ENCODE assay signal across 1 cellular context in the genomic region with DNA sequence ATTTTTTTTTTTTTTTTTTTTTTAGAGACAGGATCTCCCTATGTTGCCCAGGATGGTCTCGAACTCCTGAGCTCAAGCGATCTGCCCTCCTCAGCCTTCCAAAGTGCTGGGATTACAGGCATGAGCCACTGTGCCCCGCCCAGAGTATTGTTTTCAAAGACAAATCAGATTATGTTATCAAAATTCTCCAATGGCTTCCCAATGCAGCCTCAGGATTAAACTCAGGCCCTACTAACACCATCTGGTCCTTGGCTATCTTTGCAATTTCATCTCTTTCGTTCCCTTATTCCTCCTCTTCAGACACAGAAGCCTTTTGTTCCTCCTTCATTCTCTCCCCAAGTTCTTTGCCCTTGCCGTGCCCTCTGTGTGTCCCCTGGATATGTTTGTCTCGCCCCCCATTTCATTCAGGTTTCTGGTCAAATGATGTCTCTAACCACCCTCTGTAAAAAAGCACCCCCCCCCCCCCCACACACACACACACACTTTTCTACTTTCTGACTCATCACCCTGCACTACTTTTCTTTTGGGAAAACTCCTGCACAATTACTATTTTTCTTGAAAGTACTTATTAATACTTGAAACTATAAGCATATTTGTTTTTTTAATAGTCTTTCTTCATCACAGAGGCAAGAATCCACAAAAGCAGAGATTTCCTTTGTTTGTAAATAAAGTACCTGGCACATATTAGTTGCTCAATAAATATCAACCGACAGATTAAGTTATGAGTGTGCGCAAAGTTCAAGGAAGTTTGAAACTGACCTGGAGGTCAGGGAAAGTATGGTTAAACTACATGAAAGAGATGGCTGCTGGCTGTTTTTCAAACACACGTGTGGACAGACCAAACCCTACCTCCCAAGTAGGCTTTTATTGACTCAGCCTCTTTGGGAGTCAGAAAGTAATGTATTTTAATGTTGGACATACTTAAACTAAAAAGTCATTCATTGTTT.
TF ChIP-seq lines count a peak whose summit lies in the region.

No MANE protein-coding gene starts in this region.

TF ChIP-seq in HepG2, 621 proteins besides CTCF, POLR2A, EP300 and RAD21 (continued from another document):
- TF ChIP-seq, protein P1, sequence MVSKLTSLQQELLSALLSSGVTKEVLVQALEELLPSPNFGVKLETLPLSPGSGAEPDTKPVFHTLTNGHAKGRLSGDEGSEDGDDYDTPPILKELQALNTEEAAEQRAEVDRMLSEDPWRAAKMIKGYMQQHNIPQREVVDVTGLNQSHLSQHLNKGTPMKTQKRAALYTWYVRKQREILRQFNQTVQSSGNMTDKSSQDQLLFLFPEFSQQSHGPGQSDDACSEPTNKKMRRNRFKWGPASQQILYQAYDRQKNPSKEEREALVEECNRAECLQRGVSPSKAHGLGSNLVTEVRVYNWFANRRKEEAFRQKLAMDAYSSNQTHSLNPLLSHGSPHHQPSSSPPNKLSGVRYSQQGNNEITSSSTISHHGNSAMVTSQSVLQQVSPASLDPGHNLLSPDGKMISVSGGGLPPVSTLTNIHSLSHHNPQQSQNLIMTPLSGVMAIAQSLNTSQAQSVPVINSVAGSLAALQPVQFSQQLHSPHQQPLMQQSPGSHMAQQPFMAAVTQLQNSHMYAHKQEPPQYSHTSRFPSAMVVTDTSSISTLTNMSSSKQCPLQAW (CRISPR knock-in tag; IDR thresholded peaks at IDR 0.05), result no peak
- peak; percentile 63 for TF ChIP-seq MED1 (CRISPR knock-in tag; IDR thresholded peaks at IDR 0.05)
- TF ChIP-seq, protein P2, sequence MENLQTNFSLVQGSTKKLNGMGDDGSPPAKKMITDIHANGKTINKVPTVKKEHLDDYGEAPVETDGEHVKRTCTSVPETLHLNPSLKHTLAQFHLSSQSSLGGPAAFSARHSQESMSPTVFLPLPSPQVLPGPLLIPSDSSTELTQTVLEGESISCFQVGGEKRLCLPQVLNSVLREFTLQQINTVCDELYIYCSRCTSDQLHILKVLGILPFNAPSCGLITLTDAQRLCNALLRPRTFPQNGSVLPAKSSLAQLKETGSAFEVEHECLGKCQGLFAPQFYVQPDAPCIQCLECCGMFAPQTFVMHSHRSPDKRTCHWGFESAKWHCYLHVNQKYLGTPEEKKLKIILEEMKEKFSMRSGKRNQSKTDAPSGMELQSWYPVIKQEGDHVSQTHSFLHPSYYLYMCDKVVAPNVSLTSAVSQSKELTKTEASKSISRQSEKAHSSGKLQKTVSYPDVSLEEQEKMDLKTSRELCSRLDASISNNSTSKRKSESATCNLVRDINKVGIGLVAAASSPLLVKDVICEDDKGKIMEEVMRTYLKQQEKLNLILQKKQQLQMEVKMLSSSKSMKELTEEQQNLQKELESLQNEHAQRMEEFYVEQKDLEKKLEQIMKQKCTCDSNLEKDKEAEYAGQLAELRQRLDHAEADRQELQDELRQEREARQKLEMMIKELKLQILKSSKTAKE (CRISPR knock-in tag; IDR thresholded peaks at IDR 0.05; ENCODE audit: borderline replicate concordance), result no peak
- no peak for TF ChIP-seq ARHGAP35 (CRISPR knock-in tag; IDR thresholded peaks at IDR 0.05; ENCODE audit: borderline replicate concordance)
- TF ChIP-seq HES4 (CRISPR knock-in tag; IDR thresholded peaks at IDR 0.05; ENCODE audit: borderline replicate concordance), result no peak
- TF ChIP-seq DPF2 (CRISPR knock-in tag; IDR thresholded peaks at IDR 0.05; ENCODE audit: borderline replicate concordance, low read depth), result no peak
- TF ChIP-seq FOSL2 (CRISPR knock-in tag; IDR thresholded peaks at IDR 0.05), result peak; percentile 38
- TF ChIP-seq, protein P3, sequence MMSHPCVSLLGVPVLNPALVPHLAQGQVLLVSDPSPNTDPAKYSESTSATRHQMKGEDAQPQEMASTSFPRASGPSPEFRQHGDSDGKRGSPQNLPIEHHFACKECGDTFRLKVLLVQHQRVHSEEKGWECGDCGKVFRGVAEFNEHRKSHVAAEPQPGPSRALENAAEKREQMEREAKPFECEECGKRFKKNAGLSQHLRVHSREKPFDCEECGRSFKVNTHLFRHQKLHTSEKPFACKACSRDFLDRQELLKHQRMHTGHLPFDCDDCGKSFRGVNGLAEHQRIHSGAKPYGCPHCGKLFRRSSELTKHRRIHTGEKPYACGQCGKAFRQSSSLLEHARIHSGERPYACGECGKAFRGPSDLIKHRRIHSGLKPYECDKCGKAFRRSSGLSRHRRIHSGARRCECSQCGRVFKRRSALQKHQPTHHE (CRISPR knock-in tag; IDR thresholded peaks at IDR 0.05; ENCODE audit: borderline replicate concordance), result no peak
- TF ChIP-seq ZNF569 (CRISPR knock-in tag; IDR thresholded peaks at IDR 0.05; ENCODE audit: borderline replicate concordance), result no peak
- TF ChIP-seq PAX8 (CRISPR knock-in tag; IDR thresholded peaks at IDR 0.05; ENCODE audit: borderline replicate concordance), result no peak
- TF ChIP-seq ZNF746 (CRISPR knock-in tag; IDR thresholded peaks at IDR 0.05), result no peak
- TF ChIP-seq ZFX (CRISPR knock-in tag; IDR thresholded peaks at IDR 0.05; ENCODE audit: low read depth), result no peak
- TF ChIP-seq CENPX (CRISPR knock-in tag; IDR thresholded peaks at IDR 0.05), result no peak
- peak; percentile 77; the same call in 1 of the 2 replicates for TF ChIP-seq ZMYM3 (CRISPR knock-in tag; IDR thresholded peaks at IDR 0.05)
- TF ChIP-seq ZNF124 (CRISPR knock-in tag; IDR thresholded peaks at IDR 0.05), result peak; percentile 38; the same call in 1 of the 2 replicates
- 0 out of 2 replicates have a peak, but pooled peaks have one; percentile 62 for TF ChIP-seq ZNF232 (CRISPR knock-in tag; IDR thresholded peaks at IDR 0.05; ENCODE audit: borderline replicate concordance)
- no peak for TF ChIP-seq ZNF143 (CRISPR knock-in tag; IDR thresholded peaks at IDR 0.05)
- no peak for TF ChIP-seq SP140L (CRISPR knock-in tag; IDR thresholded peaks at IDR 0.05; ENCODE audit: borderline replicate concordance)
- TF ChIP-seq ZNF24 (IDR thresholded peaks at IDR 0.05), result 0 out of 2 replicates have a peak, but pooled peaks have one; percentile 44
- peak; percentile 70 to 96; a peak in 3 of 4 replicates for TF ChIP-seq NR2F1 (CRISPR knock-in tag; IDR thresholded peaks at IDR 0.05)
- TF ChIP-seq HDAC1 (CRISPR knock-in tag; IDR thresholded peaks at IDR 0.05), result peak; percentile 59; the same call in 1 of the 2 replicates
- TF ChIP-seq MBD4 (IDR thresholded peaks at IDR 0.05; ENCODE audit: borderline replicate concordance, low read length), result no peak
- TF ChIP-seq AGO1 (IDR thresholded peaks at IDR 0.05; ENCODE audit: low read depth, low read length, poor library complexity, severe bottlenecking), result no peak
- peak; percentile 59; the same call in 1 of the 2 replicates for TF ChIP-seq ZMYM4 (CRISPR knock-in tag; IDR thresholded peaks at IDR 0.05)
- TF ChIP-seq, protein P4, sequence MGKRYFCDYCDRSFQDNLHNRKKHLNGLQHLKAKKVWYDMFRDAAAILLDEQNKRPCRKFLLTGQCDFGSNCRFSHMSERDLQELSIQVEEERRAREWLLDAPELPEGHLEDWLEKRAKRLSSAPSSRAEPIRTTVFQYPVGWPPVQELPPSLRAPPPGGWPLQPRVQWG (CRISPR knock-in tag; IDR thresholded peaks at IDR 0.05; ENCODE audit: borderline replicate concordance, low read depth), result no peak
- no peak for TF ChIP-seq ZNF496 (CRISPR knock-in tag; IDR thresholded peaks at IDR 0.05; ENCODE audit: insufficient replicate concordance)
- TF ChIP-seq BHLHE40 (IDR thresholded peaks at IDR 0.05; ENCODE audit: low read length), result peak; percentile 63; the same call in 1 of the 2 replicates
- no peak for TF ChIP-seq MTA3 (CRISPR knock-in tag; IDR thresholded peaks at IDR 0.05)
- TF ChIP-seq ZSCAN29 (CRISPR knock-in tag; conservative IDR thresholded peaks at IDR 0.05), result no peak
- TF ChIP-seq, protein P5, sequence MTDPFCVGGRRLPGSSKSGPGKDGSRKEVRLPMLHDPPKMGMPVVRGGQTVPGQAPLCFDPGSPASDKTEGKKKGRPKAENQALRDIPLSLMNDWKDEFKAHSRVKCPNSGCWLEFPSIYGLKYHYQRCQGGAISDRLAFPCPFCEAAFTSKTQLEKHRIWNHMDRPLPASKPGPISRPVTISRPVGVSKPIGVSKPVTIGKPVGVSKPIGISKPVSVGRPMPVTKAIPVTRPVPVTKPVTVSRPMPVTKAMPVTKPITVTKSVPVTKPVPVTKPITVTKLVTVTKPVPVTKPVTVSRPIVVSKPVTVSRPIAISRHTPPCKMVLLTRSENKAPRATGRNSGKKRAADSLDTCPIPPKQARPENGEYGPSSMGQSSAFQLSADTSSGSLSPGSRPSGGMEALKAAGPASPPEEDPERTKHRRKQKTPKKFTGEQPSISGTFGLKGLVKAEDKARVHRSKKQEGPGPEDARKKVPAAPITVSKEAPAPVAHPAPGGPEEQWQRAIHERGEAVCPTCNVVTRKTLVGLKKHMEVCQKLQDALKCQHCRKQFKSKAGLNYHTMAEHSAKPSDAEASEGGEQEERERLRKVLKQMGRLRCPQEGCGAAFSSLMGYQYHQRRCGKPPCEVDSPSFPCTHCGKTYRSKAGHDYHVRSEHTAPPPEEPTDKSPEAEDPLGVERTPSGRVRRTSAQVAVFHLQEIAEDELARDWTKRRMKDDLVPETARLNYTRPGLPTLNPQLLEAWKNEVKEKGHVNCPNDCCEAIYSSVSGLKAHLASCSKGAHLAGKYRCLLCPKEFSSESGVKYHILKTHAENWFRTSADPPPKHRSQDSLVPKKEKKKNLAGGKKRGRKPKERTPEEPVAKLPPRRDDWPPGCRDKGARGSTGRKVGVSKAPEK (CRISPR knock-in tag; IDR thresholded peaks at IDR 0.05; ENCODE audit: borderline replicate concordance), result no peak
- TF ChIP-seq, protein P6, sequence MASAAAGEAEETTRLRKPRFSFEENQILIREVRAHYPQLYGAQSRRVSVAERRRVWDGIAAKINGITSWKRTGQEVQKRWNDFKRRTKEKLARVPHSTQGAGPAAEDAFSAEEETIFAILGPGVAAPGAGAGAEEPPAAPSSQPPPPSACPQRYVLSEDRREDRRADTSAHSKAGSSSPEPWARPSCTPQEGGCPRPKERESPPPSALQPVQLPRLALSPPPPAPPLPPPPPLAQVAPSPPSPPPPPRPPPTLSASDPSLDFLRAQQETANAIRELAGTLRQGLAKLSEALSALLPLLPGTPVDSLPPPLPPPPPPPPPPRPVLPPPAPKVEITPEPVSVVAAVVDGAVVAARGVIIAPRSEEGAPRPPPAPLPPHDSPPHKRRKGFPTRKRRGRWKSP (CRISPR knock-in tag; IDR thresholded peaks at IDR 0.05), result no peak; the same call in 1 of the 2 replicates
- TF ChIP-seq NR2F6 (IDR thresholded peaks at IDR 0.05), result peak; percentile 91
- peak; percentile 89 for TF ChIP-seq NR2F6 (CRISPR knock-in tag; IDR thresholded peaks at IDR 0.05)
- TF ChIP-seq ZNF333 (CRISPR knock-in tag; IDR thresholded peaks at IDR 0.05; ENCODE audit: borderline replicate concordance), result no peak
- TF ChIP-seq FOXJ3 (CRISPR knock-in tag; IDR thresholded peaks at IDR 0.05; ENCODE audit: borderline replicate concordance), result peak; percentile 53; the same call in 1 of the 2 replicates
- TF ChIP-seq, protein P7, sequence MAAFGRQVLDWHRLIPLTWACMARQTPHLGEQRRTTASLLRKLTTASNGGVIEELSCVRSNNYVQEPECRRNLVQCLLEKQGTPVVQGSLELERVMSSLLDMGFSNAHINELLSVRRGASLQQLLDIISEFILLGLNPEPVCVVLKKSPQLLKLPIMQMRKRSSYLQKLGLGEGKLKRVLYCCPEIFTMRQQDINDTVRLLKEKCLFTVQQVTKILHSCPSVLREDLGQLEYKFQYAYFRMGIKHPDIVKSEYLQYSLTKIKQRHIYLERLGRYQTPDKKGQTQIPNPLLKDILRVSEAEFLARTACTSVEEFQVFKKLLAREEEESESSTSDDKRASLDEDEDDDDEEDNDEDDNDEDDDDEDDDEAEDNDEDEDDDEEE (CRISPR knock-in tag; IDR thresholded peaks at IDR 0.05), result no peak
- no peak for TF ChIP-seq FIP1L1 (IDR thresholded peaks at IDR 0.05; ENCODE audit: borderline replicate concordance, insufficient read depth, low read depth, low read length)
- TF ChIP-seq, protein P8, sequence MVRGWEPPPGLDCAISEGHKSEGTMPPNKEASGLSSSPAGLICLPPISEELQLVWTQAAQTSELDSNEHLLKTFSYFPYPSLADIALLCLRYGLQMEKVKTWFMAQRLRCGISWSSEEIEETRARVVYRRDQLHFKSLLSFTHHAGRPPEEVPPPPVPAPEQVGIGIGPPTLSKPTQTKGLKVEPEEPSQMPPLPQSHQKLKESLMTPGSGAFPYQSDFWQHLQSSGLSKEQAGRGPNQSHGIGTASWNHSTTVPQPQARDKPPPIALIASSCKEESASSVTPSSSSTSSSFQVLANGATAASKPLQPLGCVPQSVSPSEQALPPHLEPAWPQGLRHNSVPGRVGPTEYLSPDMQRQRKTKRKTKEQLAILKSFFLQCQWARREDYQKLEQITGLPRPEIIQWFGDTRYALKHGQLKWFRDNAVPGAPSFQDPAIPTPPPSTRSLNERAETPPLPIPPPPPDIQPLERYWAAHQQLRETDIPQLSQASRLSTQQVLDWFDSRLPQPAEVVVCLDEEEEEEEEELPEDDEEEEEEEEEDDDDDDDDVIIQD (CRISPR knock-in tag; IDR thresholded peaks at IDR 0.05; ENCODE audit: low read depth), result no peak
- TF ChIP-seq CEBPG (CRISPR knock-in tag; IDR thresholded peaks at IDR 0.05), result peak; percentile 74
- no peak for TF ChIP-seq ZNF33B (CRISPR knock-in tag; IDR thresholded peaks at IDR 0.05)
- TF ChIP-seq, protein P9, sequence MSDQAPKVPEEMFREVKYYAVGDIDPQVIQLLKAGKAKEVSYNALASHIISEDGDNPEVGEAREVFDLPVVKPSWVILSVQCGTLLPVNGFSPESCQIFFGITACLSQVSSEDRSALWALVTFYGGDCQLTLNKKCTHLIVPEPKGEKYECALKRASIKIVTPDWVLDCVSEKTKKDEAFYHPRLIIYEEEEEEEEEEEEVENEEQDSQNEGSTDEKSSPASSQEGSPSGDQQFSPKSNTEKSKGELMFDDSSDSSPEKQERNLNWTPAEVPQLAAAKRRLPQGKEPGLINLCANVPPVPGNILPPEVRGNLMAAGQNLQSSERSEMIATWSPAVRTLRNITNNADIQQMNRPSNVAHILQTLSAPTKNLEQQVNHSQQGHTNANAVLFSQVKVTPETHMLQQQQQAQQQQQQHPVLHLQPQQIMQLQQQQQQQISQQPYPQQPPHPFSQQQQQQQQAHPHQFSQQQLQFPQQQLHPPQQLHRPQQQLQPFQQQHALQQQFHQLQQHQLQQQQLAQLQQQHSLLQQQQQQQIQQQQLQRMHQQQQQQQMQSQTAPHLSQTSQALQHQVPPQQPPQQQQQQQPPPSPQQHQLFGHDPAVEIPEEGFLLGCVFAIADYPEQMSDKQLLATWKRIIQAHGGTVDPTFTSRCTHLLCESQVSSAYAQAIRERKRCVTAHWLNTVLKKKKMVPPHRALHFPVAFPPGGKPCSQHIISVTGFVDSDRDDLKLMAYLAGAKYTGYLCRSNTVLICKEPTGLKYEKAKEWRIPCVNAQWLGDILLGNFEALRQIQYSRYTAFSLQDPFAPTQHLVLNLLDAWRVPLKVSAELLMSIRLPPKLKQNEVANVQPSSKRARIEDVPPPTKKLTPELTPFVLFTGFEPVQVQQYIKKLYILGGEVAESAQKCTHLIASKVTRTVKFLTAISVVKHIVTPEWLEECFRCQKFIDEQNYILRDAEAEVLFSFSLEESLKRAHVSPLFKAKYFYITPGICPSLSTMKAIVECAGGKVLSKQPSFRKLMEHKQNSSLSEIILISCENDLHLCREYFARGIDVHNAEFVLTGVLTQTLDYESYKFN (CRISPR knock-in tag; conservative IDR thresholded peaks at IDR 0.05), result peak; percentile 76
- peak; percentile 82 for TF ChIP-seq NCOR1 (IDR thresholded peaks at IDR 0.05; ENCODE audit: borderline replicate concordance, low read length)
- TF ChIP-seq NKX3-1 (CRISPR knock-in tag; IDR thresholded peaks at IDR 0.05), result no peak
- TF ChIP-seq TEAD3 (CRISPR knock-in tag; optimal IDR thresholded peaks at IDR 0.05; ENCODE audit: borderline replicate concordance), result peak; percentile 27
